ENCODE assay signal across 9 cellular contexts in genomic region chr5:73215525-73215890, GRCh38. TPM values are rescaled to one million over a fixed set of nuclear protein-coding genes. Genes with fewer than 3 reads are reported as not detected.
DNase-seq lines count a peak whose midpoint lies in the region; ATAC-seq and TF ChIP-seq lines count a peak whose summit lies in the region.
"Had no signal": no experiment of that assay in that cellular context is flagged by ENCODE, and none has a peak within 500 bp of the region (broad histone marks: within the 10 kb centered on the region; RNA-seq: fewer than 3 reads in every experiment).

No MANE protein-coding gene starts in this region.

- no peak overlapping the region for H3K27ac ChIP-seq in CD4-positive, alpha-beta memory T cell (ENCODE audit: low read depth, low read length)
- H3K27ac ChIP-seq in SJSA1 (no peak overlapping the region), gastroesophageal sphincter (peak overlapping the region in 1 of 4 donors; percentile 66)
- H3K27ac ChIP-seq: prostate gland had no signal

- DNase-seq in CD4-positive, alpha-beta memory T cell: no peak
- no peak for DNase-seq in SJSA1 (ENCODE audit: low read depth in 1 of 2, low spot score in 2 of 2)
- no peak for DNase-seq in osteocyte (ENCODE audit: extremely low spot score, unreplicated experiment)
- no peak for DNase-seq in activated gamma-delta T cell treated with Interleukin-2 at 50 U/mL for 16 hours
- no peak for DNase-seq in NCI-H446 (lab: John Stamatoyannopoulos, UW)

- CTCF ChIA-PET in CD4-positive, alpha-beta memory T cell (lab: Charles Lee; ENCODE audit: partially characterized antibody): interaction anchor here (0.7 to 6.1 kb wide), 21 partner anchors 8 to 320 kb away, joined by 3 to 94 read pairs (median 6); partner anchors contain the start of gene FOXD1

- H3K27ac Mint-ChIP-seq in CD4-positive, alpha-beta memory T cell: no peak overlapping the region
- peak overlapping the region; percentile 41 for H3K27ac Mint-ChIP-seq in osteocyte (ENCODE audit: unreplicated experiment)

- TF ChIP-seq POLR2A in gastroesophageal sphincter (IDR thresholded peaks at IDR 0.05): no peak

- peak overlapping the region in 7 of 8 donors; percentile 19 to 69 (median 56) for H3K4me3 Mint-ChIP-seq in CD4-positive, alpha-beta memory T cell
- peak overlapping the region; percentile 70 for H3K4me3 Mint-ChIP-seq in osteocyte (ENCODE audit: unreplicated experiment)

- 2 to 9% methylated on average over 7 to 9 of the region's 10 CpGs for WGBS in gastroesophageal sphincter (ENCODE audit: low coverage in 1 of 2), 2 donors

- peak; percentile 2 for ATAC-seq in gastroesophageal sphincter
- ATAC-seq in HG02852 (IDR thresholded peaks at IDR 0.05; ENCODE audit: unreplicated experiment): no peak
- ATAC-seq in GM18498 (IDR thresholded peaks at IDR 0.05; ENCODE audit: unreplicated experiment): no peak

- TF ChIP-seq EP300 in gastroesophageal sphincter (IDR thresholded peaks at IDR 0.05): no peak

- no peaks in the 10 kb centered on the region for H3K36me3 ChIP-seq in CD4-positive, alpha-beta memory T cell (ENCODE audit: insufficient read depth, low read length)
- no peaks in the 10 kb centered on the region for H3K36me3 ChIP-seq in SJSA1
- no peaks in the 10 kb centered on the region for H3K36me3 ChIP-seq in gastroesophageal sphincter
- H3K36me3 ChIP-seq: prostate gland had no signal

- H3K9me3 Mint-ChIP-seq in CD4-positive, alpha-beta memory T cell: peaks cover 0 to 11% (median 6%) of the 10 kb centered on the region in 8 donors
- H3K9me3 Mint-ChIP-seq in osteocyte (ENCODE audit: unreplicated experiment): peaks cover 9% of the 10 kb centered on the region

- H3K27me3 Mint-ChIP-seq in CD4-positive, alpha-beta memory T cell: peaks cover 53% of the 10 kb centered on the region in 2 donors
- peaks cover 6% of the 10 kb centered on the region for H3K27me3 Mint-ChIP-seq in osteocyte (ENCODE audit: unreplicated experiment)

- POLR2A ChIA-PET in CD4-positive, alpha-beta memory T cell (lab: Charles Lee; ENCODE audit: partially characterized antibody): interaction anchor here (0.9 to 1.9 kb wide), 3 partner anchors 172 to 236 kb away, joined by 3 to 7 read pairs (median 4); no protein-coding TSS in a partner anchor

- intact Hi-C loops in CD4-positive, alpha-beta memory T cell (cut with micrococcal nuclease): no loop called here

- H3K4me1 ChIP-seq in CD4-positive, alpha-beta memory T cell (ENCODE audit: insufficient read depth, low read length): peaks cover 11% of the 10 kb centered on the region
- H3K4me1 ChIP-seq in SJSA1 (replicated peaks) (peaks cover 19% of the 10 kb centered on the region), gastroesophageal sphincter (peaks cover 0 to 14% (median 0%) of the 10 kb centered on the region in 3 donors)
- H3K4me1 ChIP-seq: prostate gland had no signal

- peak overlapping the region in 1 of 2 donors; percentile 28 for H3K4me3 ChIP-seq in CD4-positive, alpha-beta memory T cell (ENCODE audit: low read length in 2 of 2)
- H3K4me3 ChIP-seq in SJSA1 (peak overlapping the region; percentile 40; the same call in 1 of the 2 replicates), gastroesophageal sphincter (peak overlapping the region; percentile 35 to 52)

- peaks cover 28% of the 10 kb centered on the region for H3K27me3 ChIP-seq in CD4-positive, alpha-beta memory T cell (ENCODE audit: insufficient read depth, low read length)
- H3K27me3 ChIP-seq in SJSA1 (replicated peaks): no peaks in the 10 kb centered on the region
- H3K27me3 ChIP-seq in gastroesophageal sphincter: peaks cover 80% of the 10 kb centered on the region

- TF ChIP-seq CTCF in gastroesophageal sphincter (IDR thresholded peaks at IDR 0.05) (no peak), osteocyte (IDR thresholded peaks at IDR 0.05) (no peak)

- H3K9me3 ChIP-seq in CD4-positive, alpha-beta memory T cell (ENCODE audit: control insufficient read depth in 1 of 2, low read length in 2 of 2): no peaks in the 10 kb centered on the region
- H3K9me3 ChIP-seq in SJSA1 (replicated peaks): no peaks in the 10 kb centered on the region
- H3K9me3 ChIP-seq in gastroesophageal sphincter: no peaks in the 10 kb centered on the region
- H3K9me3 ChIP-seq: prostate gland had no signal

- peaks cover 0 to 1% of the 10 kb centered on the region in 2 donors for H3K36me3 Mint-ChIP-seq in CD4-positive, alpha-beta memory T cell
- H3K36me3 Mint-ChIP-seq in osteocyte (ENCODE audit: unreplicated experiment): peaks cover 3% of the 10 kb centered on the region

- H3K4me1 Mint-ChIP-seq in CD4-positive, alpha-beta memory T cell: peaks cover 6 to 10% (median 7%) of the 10 kb centered on the region in 4 donors
- H3K4me1 Mint-ChIP-seq in osteocyte (ENCODE audit: unreplicated experiment): peaks cover 32% of the 10 kb centered on the region

RNA-seq across cellular contexts. Expression of gene TMEM174, which starts 42.5 kb away (rescaled TPM):
- not detected for total RNA-seq in CD4-positive, alpha-beta memory T cell
- not detected for polyA plus RNA-seq in CD4-positive, alpha-beta memory T cell
- not detected in 2 replicates for total RNA-seq in SJSA1 (2014; rRNA removed; shearing (Covaris generic))
- not detected for total RNA-seq in gastroesophageal sphincter
- total RNA-seq in osteocyte: not detected in 2 replicates
- total RNA-seq: prostate gland had no signal
